Comparison of ENCODE assay signal across 1 cellular context in genomic region chr19:3722443-3723109, GRCh38.
A peak's percentile ranks its signal among the peaks of the same experiment; 100 is the strongest.
TF ChIP-seq lines count a peak whose summit lies in the region.

No MANE protein-coding gene starts in this region.

TF ChIP-seq in WTC11, 78 proteins besides CTCF, POLR2A, EP300 and RAD21 (continued from another document):
- no peak for TF ChIP-seq AFF4 (CRISPR knock-in tag; IDR thresholded peaks at IDR 0.05; ENCODE audit: borderline replicate concordance)
- peak; percentile 76 for TF ChIP-seq SP1 (CRISPR knock-in tag; conservative IDR thresholded peaks at IDR 0.05)
- TF ChIP-seq FOXP4 (CRISPR knock-in tag; IDR thresholded peaks at IDR 0.05), result no peak
- TF ChIP-seq ZNF232 (CRISPR knock-in tag; IDR thresholded peaks at IDR 0.05), result no peak
- no peak for TF ChIP-seq RORB (CRISPR knock-in tag; IDR thresholded peaks at IDR 0.05)
- TF ChIP-seq JUN (CRISPR knock-in tag; IDR thresholded peaks at IDR 0.05), result no peak
- TF ChIP-seq ATF2 (CRISPR knock-in tag; IDR thresholded peaks at IDR 0.05; ENCODE audit: borderline replicate concordance, low read depth), result no peak
- no peak for TF ChIP-seq ZMAT4 (CRISPR knock-in tag; IDR thresholded peaks at IDR 0.05)
- TF ChIP-seq PRDM15 (CRISPR knock-in tag; IDR thresholded peaks at IDR 0.05), result peak; percentile 96
- TF ChIP-seq NR3C1 (CRISPR knock-in tag; conservative IDR thresholded peaks at IDR 0.05; ENCODE audit: low read depth), result no peak
- TF ChIP-seq FOXK1 (CRISPR knock-in tag; IDR thresholded peaks at IDR 0.05), result 0 out of 2 replicates have a peak, but pooled peaks have one; percentile 39
TF ChIP-seq in WTC11: peak in this region for 3.
